Comparison of ENCODE assay signal across 1 cellular context in the genomic region with DNA sequence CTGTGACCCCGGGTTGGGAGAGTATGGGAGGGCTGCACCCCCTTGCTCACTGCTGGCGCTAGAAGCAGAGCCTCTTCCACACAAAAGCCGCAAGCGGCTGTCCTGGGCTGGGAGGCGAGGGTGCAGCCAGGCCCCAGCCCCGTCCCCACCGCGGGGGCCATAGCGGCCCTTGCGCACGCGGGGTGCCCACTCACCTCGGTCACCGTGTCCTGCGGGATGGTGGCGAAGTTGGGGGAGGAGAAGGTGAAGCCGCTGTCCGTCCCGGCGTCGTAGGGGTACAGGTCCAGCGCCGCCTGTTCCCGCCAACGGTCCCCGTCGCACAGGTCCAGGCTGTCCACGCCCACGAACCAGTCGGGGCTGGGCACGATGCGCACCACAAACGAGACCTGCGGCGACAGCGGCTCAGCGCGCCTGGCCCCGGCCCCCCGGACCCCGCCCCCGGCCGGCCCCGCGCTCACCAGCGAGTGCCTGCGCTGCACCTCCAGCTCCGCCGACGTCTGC.
TF ChIP-seq lines count a peak whose summit lies in the region.

No MANE protein-coding gene starts in this region.

TF ChIP-seq in IMR-90, 13 proteins besides CTCF, POLR2A, EP300 and RAD21 (continued from another document):
- TF ChIP-seq CHD1 (IDR thresholded peaks at IDR 0.05; ENCODE audit: low read depth, low read length): no peak
- TF ChIP-seq, protein P1, sequence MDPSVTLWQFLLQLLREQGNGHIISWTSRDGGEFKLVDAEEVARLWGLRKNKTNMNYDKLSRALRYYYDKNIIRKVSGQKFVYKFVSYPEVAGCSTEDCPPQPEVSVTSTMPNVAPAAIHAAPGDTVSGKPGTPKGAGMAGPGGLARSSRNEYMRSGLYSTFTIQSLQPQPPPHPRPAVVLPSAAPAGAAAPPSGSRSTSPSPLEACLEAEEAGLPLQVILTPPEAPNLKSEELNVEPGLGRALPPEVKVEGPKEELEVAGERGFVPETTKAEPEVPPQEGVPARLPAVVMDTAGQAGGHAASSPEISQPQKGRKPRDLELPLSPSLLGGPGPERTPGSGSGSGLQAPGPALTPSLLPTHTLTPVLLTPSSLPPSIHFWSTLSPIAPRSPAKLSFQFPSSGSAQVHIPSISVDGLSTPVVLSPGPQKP (IDR thresholded peaks at IDR 0.05; ENCODE audit: borderline replicate concordance, low read depth, low read length): no peak
- no peak for TF ChIP-seq SMC3 (IDR thresholded peaks at IDR 0.05; ENCODE audit: low read depth, low read length)
- TF ChIP-seq RFX5 (IDR thresholded peaks at IDR 0.05; ENCODE audit: low read depth, low read length): no peak
TF ChIP-seq in IMR-90: peak in this region for 0.
